1 cellular context compared by ENCODE assay signal in genomic region chr1:67741121-67741520, GRCh38.
TF ChIP-seq lines count a peak whose summit lies in the region.

No MANE protein-coding gene starts in this region.

TF ChIP-seq in SK-N-SH, 30 proteins besides CTCF, POLR2A, EP300 and RAD21 (continued from another document):
- TF ChIP-seq CHD2 (IDR thresholded peaks at IDR 0.05; ENCODE audit: low read length, partially characterized antibody): no peak
- TF ChIP-seq MXI1 (IDR thresholded peaks at IDR 0.05; ENCODE audit: low read depth, low read length): no peak
- no peak for TF ChIP-seq TEAD4 (IDR thresholded peaks at IDR 0.05; ENCODE audit: borderline replicate concordance, insufficient read depth)
- no peak for TF ChIP-seq JUND (IDR thresholded peaks at IDR 0.05)
- no peak for TF ChIP-seq FOXM1 (IDR thresholded peaks at IDR 0.05; ENCODE audit: low read depth)
